In the genomic region with DNA sequence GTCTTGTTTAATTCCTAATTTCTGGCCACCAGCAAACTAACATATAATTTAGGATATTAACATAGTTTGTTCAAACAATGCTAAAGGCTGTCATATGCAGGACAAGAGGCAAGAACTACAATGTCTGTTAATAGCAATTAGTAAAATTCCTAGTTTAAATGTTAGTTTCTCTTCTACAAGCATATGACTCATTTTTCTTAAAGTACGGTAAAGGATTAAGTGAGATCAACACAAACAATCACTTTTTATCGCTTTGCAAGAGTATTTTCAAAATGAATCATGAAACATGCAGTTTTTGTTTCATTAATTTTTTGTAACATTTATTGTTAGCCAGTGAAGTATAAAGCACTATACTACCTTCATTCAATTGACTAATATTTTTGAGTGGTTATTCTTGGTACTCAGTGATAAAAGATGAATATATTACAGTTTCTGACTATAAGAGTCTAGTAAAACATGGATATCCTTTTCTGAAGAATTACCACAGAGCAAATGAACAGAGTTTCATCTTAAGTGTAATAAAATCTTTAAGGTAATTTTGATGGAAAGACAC, we compare ENCODE assay signal across 14 cellular contexts.
DNase-seq lines count a peak whose midpoint lies in the region; ATAC-seq and TF ChIP-seq lines count a peak whose summit lies in the region.
"Had no signal": no experiment of that assay in that cellular context is flagged by ENCODE, and none has a peak within 500 bp of the region (broad histone marks: within the 10 kb centered on the region; RNA-seq: fewer than 3 reads in every experiment).

No MANE protein-coding gene starts in this region.

- ATAC-seq in RWPE2 (ENCODE audit: low read depth): peak; percentile 37
- ATAC-seq: gastrocnemius medialis had no signal

- H3K4me3 Mint-ChIP-seq in activated CD4-positive, alpha-beta memory T cell treated with anti-CD3 and anti-CD28 coated beads, Interleukin-2, amount 10 ng/mL, durations not matched to agents 7 days and 5 days: no peak overlapping the region
- no peak overlapping the region for H3K4me3 Mint-ChIP-seq in activated CD4-positive, alpha-beta memory T cell treated with anti-CD3 and anti-CD28 coated beads for 36 hours
- H3K4me3 Mint-ChIP-seq in nephron progenitor cell: no peak overlapping the region
- H3K4me3 Mint-ChIP-seq: activated naive CD8-positive, alpha-beta T cell treated with anti-CD3 and anti-CD28 coated beads for 36 hours had no signal

- no peaks in the 10 kb centered on the region for H3K36me3 Mint-ChIP-seq in activated CD4-positive, alpha-beta memory T cell treated with anti-CD3 and anti-CD28 coated beads, Interleukin-2, amount 10 ng/mL, durations not matched to agents 7 days and 5 days (ENCODE audit: low read depth)
- H3K36me3 Mint-ChIP-seq in activated CD4-positive, alpha-beta memory T cell treated with anti-CD3 and anti-CD28 coated beads for 36 hours: no peaks in the 10 kb centered on the region
- peaks cover 12% of the 10 kb centered on the region for H3K36me3 Mint-ChIP-seq in nephron progenitor cell (ENCODE audit: low read depth)

- no peak overlapping the region for H3K9ac ChIP-seq in colonic mucosa (ENCODE audit: low read depth in 2 of 2, low read length in 2 of 2)
- H3K9ac ChIP-seq: parathyroid adenoma had no signal

- H3K4me1 Mint-ChIP-seq in activated CD4-positive, alpha-beta memory T cell treated with anti-CD3 and anti-CD28 coated beads, Interleukin-2, amount 10 ng/mL, durations not matched to agents 7 days and 5 days: peaks cover 15% of the 10 kb centered on the region
- peaks cover 9% of the 10 kb centered on the region for H3K4me1 Mint-ChIP-seq in activated CD4-positive, alpha-beta memory T cell treated with anti-CD3 and anti-CD28 coated beads for 36 hours (ENCODE audit: low read depth)
- H3K4me1 Mint-ChIP-seq in nephron progenitor cell: no peaks in the 10 kb centered on the region

- POLR2A ChIA-PET in activated CD4-positive, alpha-beta memory T cell treated with anti-CD3 and anti-CD28 coated beads, Interleukin-2, amount 10 ng/mL, durations not matched to agents 7 days and 5 days (lab: Charles Lee): no interaction called here
- POLR2A ChIA-PET in activated CD4-positive, alpha-beta memory T cell treated with anti-CD3 and anti-CD28 coated beads for 36 hours (lab: Charles Lee): no interaction called here

- H3K27me3 Mint-ChIP-seq in activated CD4-positive, alpha-beta memory T cell treated with anti-CD3 and anti-CD28 coated beads, Interleukin-2, amount 10 ng/mL, durations not matched to agents 7 days and 5 days: no peaks in the 10 kb centered on the region
- H3K27me3 Mint-ChIP-seq in activated CD4-positive, alpha-beta memory T cell treated with anti-CD3 and anti-CD28 coated beads for 36 hours: no peaks in the 10 kb centered on the region
- peaks cover 5% of the 10 kb centered on the region for H3K27me3 Mint-ChIP-seq in nephron progenitor cell (ENCODE audit: low read depth, poor library complexity)
- H3K27me3 Mint-ChIP-seq: activated naive CD8-positive, alpha-beta T cell treated with anti-CD3 and anti-CD28 coated beads for 36 hours had no signal

- peaks cover 2% of the 10 kb centered on the region for H3K9me3 Mint-ChIP-seq in activated CD4-positive, alpha-beta memory T cell treated with anti-CD3 and anti-CD28 coated beads, Interleukin-2, amount 10 ng/mL, durations not matched to agents 7 days and 5 days
- no peaks in the 10 kb centered on the region for H3K9me3 Mint-ChIP-seq in activated CD4-positive, alpha-beta memory T cell treated with anti-CD3 and anti-CD28 coated beads for 36 hours
- peaks cover 12% of the 10 kb centered on the region for H3K9me3 Mint-ChIP-seq in nephron progenitor cell
- H3K9me3 Mint-ChIP-seq: activated naive CD8-positive, alpha-beta T cell treated with anti-CD3 and anti-CD28 coated beads for 36 hours had no signal

- intact Hi-C loops in activated CD4-positive, alpha-beta memory T cell treated with anti-CD3 and anti-CD28 coated beads for 36 hours (cut with micrococcal nuclease): no loop called here
- intact Hi-C loops in colonic mucosa (cut with DNase I): no loop called here

- no peak overlapping the region for H3K4me3 ChIP-seq in RWPE2 (ENCODE audit: severe bottlenecking)
- no peak overlapping the region for H3K4me3 ChIP-seq in epithelial cell of esophagus (ENCODE audit: low read length)
- H3K4me3 ChIP-seq in skeletal muscle cell (ENCODE audit: low read depth, low read length): peak overlapping the region; percentile 19
- no peak overlapping the region for H3K4me3 ChIP-seq in colonic mucosa
- H3K4me3 ChIP-seq: gastrocnemius medialis, thoracic aorta had no signal

- H3K36me3 ChIP-seq in RWPE2 (ENCODE audit: low read depth) (no peaks in the 10 kb centered on the region), colonic mucosa (no peaks in the 10 kb centered on the region)
- H3K36me3 ChIP-seq: gastrocnemius medialis had no signal

- CTCF ChIA-PET in activated CD4-positive, alpha-beta memory T cell treated with anti-CD3 and anti-CD28 coated beads, Interleukin-2, amount 10 ng/mL, durations not matched to agents 7 days and 5 days (lab: Charles Lee): no interaction called here
- CTCF ChIA-PET in activated CD4-positive, alpha-beta memory T cell treated with anti-CD3 and anti-CD28 coated beads for 36 hours (lab: Charles Lee): no interaction called here

- H3K27ac ChIP-seq in RWPE2 (ENCODE audit: poor library complexity, severe bottlenecking) (peak overlapping the region; percentile 97), colonic mucosa (no peak overlapping the region)
- H3K27ac ChIP-seq: gastrocnemius medialis, HL-60, parathyroid adenoma, thoracic aorta had no signal

- TF ChIP-seq CTCF in RWPE2 (IDR thresholded peaks at IDR 0.05; ENCODE audit: poor library complexity, severe bottlenecking): no peak
- no peak for TF ChIP-seq CTCF in epithelial cell of esophagus (IDR thresholded peaks at IDR 0.05; ENCODE audit: insufficient read depth, low read depth, low read length, missing control alignments)
- TF ChIP-seq CTCF in nephron progenitor cell (IDR thresholded peaks at IDR 0.05): no peak
- TF ChIP-seq CTCF in colonic mucosa (IDR thresholded peaks at IDR 0.05): no peak

- H3K9me3 ChIP-seq in RWPE2 (ENCODE audit: severe bottlenecking): no peaks in the 10 kb centered on the region
- no peaks in the 10 kb centered on the region for H3K9me3 ChIP-seq in colonic mucosa
- H3K9me3 ChIP-seq: gastrocnemius medialis, thoracic aorta had no signal

- H3K4me1 ChIP-seq in RWPE2 (ENCODE audit: insufficient read depth, poor library complexity, severe bottlenecking): peaks cover 28% of the 10 kb centered on the region
- H3K4me1 ChIP-seq in colonic mucosa: no peaks in the 10 kb centered on the region
- H3K4me1 ChIP-seq: gastrocnemius medialis, parathyroid adenoma had no signal

- H3K27ac Mint-ChIP-seq in activated CD4-positive, alpha-beta memory T cell treated with anti-CD3 and anti-CD28 coated beads, Interleukin-2, amount 10 ng/mL, durations not matched to agents 7 days and 5 days: peak overlapping the region; percentile 1
- no peak overlapping the region for H3K27ac Mint-ChIP-seq in activated CD4-positive, alpha-beta memory T cell treated with anti-CD3 and anti-CD28 coated beads for 36 hours
- no peak overlapping the region for H3K27ac Mint-ChIP-seq in nephron progenitor cell
- H3K27ac Mint-ChIP-seq: activated naive CD8-positive, alpha-beta T cell treated with anti-CD3 and anti-CD28 coated beads for 36 hours had no signal

- no peaks in the 10 kb centered on the region for H3K27me3 ChIP-seq in RWPE2 (ENCODE audit: insufficient read depth, poor library complexity, severe bottlenecking)
- no peaks in the 10 kb centered on the region for H3K27me3 ChIP-seq in colonic mucosa
- H3K27me3 ChIP-seq: gastrocnemius medialis had no signal

- DNase-seq in activated CD4-positive, alpha-beta memory T cell treated with anti-CD3 and anti-CD28 coated beads, Interleukin-2, amount 10 ng/mL, durations not matched to agents 7 days and 5 days: no peak
- no peak for DNase-seq in activated CD4-positive, alpha-beta memory T cell treated with anti-CD3 and anti-CD28 coated beads for 36 hours
- DNase-seq in RWPE2 (ENCODE audit: low spot score) (no peak), epithelial cell of esophagus (ENCODE audit: low read depth) (peak; percentile 39), skeletal muscle cell (ENCODE audit: low read depth) (peak; percentile 12), nephron progenitor cell (no peak), amniotic stem cell (lab: John Stamatoyannopoulos, UW) (no peak), colonic mucosa (no peak)
- DNase-seq: activated naive CD8-positive, alpha-beta T cell treated with anti-CD3 and anti-CD28 coated beads for 36 hours; gastrocnemius medialis; NCI-H2081 had no signal

Comparison
In these comparisons a context has a peak if more than half of its experiments do, and no peak if none do; other contexts are left out.
1. DNase-seq: peak in epithelial cell of esophagus (single experiment) and skeletal muscle cell (single experiment); none in activated CD4-positive, alpha-beta memory T cell treated with anti-CD3 and anti-CD28 coated beads, Interleukin-2, amount 10 ng/mL, durations not matched to agents 7 days and 5 days (single experiment), activated CD4-positive, alpha-beta memory T cell treated with anti-CD3 and anti-CD28 coated beads for 36 hours (single experiment), RWPE2 (single experiment), nephron progenitor cell (single experiment), amniotic stem cell (single experiment) and colonic mucosa (single experiment).